Comparison of ENCODE assay signal across 18 cellular contexts in the genomic region with DNA sequence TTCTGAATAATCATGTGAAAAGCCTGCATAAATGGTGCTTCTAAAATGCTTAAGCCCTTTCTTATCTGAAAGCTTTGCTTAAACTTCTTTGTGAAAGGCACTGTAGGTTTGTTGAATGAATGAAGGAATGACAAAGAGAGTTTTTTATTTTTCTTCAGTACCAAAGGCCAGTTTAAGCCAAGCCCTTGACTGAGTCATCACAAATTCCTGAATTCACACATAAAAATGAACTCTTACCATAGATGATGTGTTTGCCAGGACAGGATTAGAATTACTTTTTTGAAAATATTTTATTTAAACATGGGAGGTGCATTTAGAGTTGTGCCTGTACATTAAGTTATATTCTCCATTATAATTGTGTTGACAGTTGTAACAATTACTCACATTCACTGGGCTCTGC.
DNase-seq lines count a peak whose midpoint lies in the region; ATAC-seq lines count a peak whose summit lies in the region.
"Had no signal": no experiment of that assay in that cellular context is flagged by ENCODE, and none has a peak within 500 bp of the region (broad histone marks: within the 10 kb centered on the region; RNA-seq: fewer than 3 reads in every experiment).

No MANE protein-coding gene starts in this region.

- peak; percentile 22 for DNase-seq in A172 (ENCODE audit: low spot score)
- DNase-seq in HS-5 (ENCODE audit: low read depth), result peak; percentile 14
- peak; percentile 47 for DNase-seq in dedifferentiated amniotic fluid mesenchymal stem cell (ENCODE audit: extremely low spot score)
- DNase-seq in myocyte (ENCODE audit: low read depth), result peak; percentile 27
- DNase-seq in activated T-cell treated with anti-CD3 and anti-CD28 coated beads for 4 hours, result no peak
- no peak for DNase-seq in T-helper 2 cell
- DNase-seq: activated CD4-positive, CD25-positive, alpha-beta regulatory T cell; activated naive CD4-positive, alpha-beta T cell treated with anti-CD3 and anti-CD28 coated beads for 36 hours; H9; hippocampal formation; Karpas-422; left cardiac atrium; NCI-H2029; stimulated activated CD4-positive, alpha-beta T cell treated with anti-CD3 and anti-CD28 coated beads, Interleukin-2, amount 100 ng/mL, for 24 hours; T-helper 1 cell; upper lobe of left lung had no signal

- ATAC-seq in HG03439 (IDR thresholded peaks at IDR 0.05; ENCODE audit: unreplicated experiment) (no peak), GM19455 (IDR thresholded peaks at IDR 0.05; ENCODE audit: unreplicated experiment) (no peak)

Comparison
In these comparisons a context has a peak if more than half of its experiments do, and no peak if none do; other contexts are left out.
1. DNase-seq: peak in A172 (single experiment), HS-5 (single experiment), dedifferentiated amniotic fluid mesenchymal stem cell (single experiment) and myocyte (single experiment); none in activated T-cell treated with anti-CD3 and anti-CD28 coated beads for 4 hours (single experiment) and T-helper 2 cell (0 of 5).